ENCODE assay signal across 27 cellular contexts in the genomic region with DNA sequence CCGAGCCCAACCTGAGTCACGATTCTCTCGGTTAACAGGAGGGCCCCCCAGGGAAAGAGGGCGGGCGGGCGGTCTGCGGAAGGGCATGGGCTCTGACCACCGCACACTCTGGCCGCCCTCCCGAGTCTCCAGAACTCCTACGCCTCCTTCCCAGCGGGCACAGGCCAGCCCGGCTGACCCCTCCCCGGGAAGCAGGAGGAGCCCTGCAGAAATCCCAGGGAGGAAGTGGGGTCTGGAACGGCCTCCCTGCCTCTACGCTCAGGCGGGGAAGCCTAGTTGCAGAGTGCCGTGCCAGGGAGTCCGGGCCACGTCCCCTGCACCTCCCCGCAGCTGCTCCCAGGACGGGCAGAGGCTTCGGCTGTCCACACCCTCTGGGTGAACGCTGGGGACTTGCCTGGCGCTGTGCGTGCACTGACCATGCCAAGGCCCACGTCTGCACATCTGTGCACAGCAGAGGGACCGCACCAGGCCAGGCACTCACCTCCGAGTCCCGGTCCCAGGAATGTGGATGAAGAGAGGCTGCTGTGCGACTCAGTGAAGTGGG.
"Had no signal": no experiment of that assay in that cellular context is flagged by ENCODE, and none has a peak within 500 bp of the region (broad histone marks: within the 10 kb centered on the region; RNA-seq: fewer than 3 reads in every experiment).

No MANE protein-coding gene starts in this region.

- ATAC-seq: effector memory CD8-positive, alpha-beta T cell; left ventricle myocardium superior; natural killer cell treated with Interleukin-12 subunit alpha and Interleukin-12 subunit beta and Interleukin-15 and Interleukin-18, amount 100 ng/mL, for 72 hours; sciatic nerve had no signal

- H3K27ac ChIP-seq: lower lobe of right lung, parathyroid adenoma, thoracic aorta, tibial nerve, upper lobe of left lung had no signal

- H3K27ac Mint-ChIP-seq: effector memory CD8-positive, alpha-beta T cell; immature natural killer cell; memory B cell; mesothelial cell of epicardium; natural killer cell treated with Interleukin-12 subunit alpha and Interleukin-12 subunit beta and Interleukin-15 and Interleukin-18, amount 100 ng/mL, for 72 hours had no signal

- H3K36me3 Mint-ChIP-seq: natural killer cell treated with Interleukin-12 subunit alpha and Interleukin-12 subunit beta and Interleukin-15 and Interleukin-18, amount 100 ng/mL, for 72 hours had no signal

- H3K4me3 ChIP-seq: lower lobe of right lung, mucosa of descending colon, smooth muscle cell, thoracic aorta, tibial nerve, upper lobe of left lung had no signal

- H3K4me1 ChIP-seq: lower lobe of right lung, parathyroid adenoma, tibial nerve, upper lobe of left lung had no signal

- DNase-seq: cortex of kidney; effector memory CD8-positive, alpha-beta T cell; erythroblast; hypothalamus; immature natural killer cell; islet precursor cell; kidney glomerular epithelial cell; lower lobe of right lung; mucosa of descending colon; naive B cell; stimulated activated CD4-positive, alpha-beta T cell treated with anti-CD3 and anti-CD28 coated beads, Interleukin-12 subunit alpha, Interleukin-12 subunit beta, amount 100 ng/mL, for 4 hours; stimulated activated CD4-positive, alpha-beta T cell treated with anti-CD3 and anti-CD28 coated beads, Interleukin-1b, Interleukin-23, amount 100 ng/mL, for 48 hours; stimulated activated CD4-positive, alpha-beta T cell treated with anti-CD3 and anti-CD28 coated beads, Interleukin-4, amount 100 ng/mL, for 1 hour; stimulated activated CD8-positive, alpha-beta memory T cell treated with anti-CD3 and anti-CD28 coated beads, Interleukin-4, amount 100 ng/mL, for 48 hours; stimulated activated naive CD4-positive, alpha-beta T cell treated with Interleukin-2 at 50 U/mL for 16 hours had no signal

- H3K4me3 Mint-ChIP-seq: immature natural killer cell; memory B cell; mesothelial cell of epicardium; natural killer cell treated with Interleukin-12 subunit alpha and Interleukin-12 subunit beta and Interleukin-15 and Interleukin-18, amount 100 ng/mL, for 72 hours had no signal

- H3K27me3 ChIP-seq: tibial nerve, upper lobe of left lung had no signal

- H3K27me3 Mint-ChIP-seq: effector memory CD8-positive, alpha-beta T cell; memory B cell; naive B cell; natural killer cell treated with Interleukin-12 subunit alpha and Interleukin-12 subunit beta and Interleukin-15 and Interleukin-18, amount 100 ng/mL, for 72 hours; progenitor cell of endocrine pancreas had no signal

- H3K4me1 Mint-ChIP-seq: mesothelial cell of epicardium, neural crest cell had no signal

- H3K9me3 Mint-ChIP-seq: effector memory CD8-positive, alpha-beta T cell; immature natural killer cell; memory B cell; naive B cell; natural killer cell treated with Interleukin-12 subunit alpha and Interleukin-12 subunit beta and Interleukin-15 and Interleukin-18, amount 100 ng/mL, for 72 hours; neural crest cell had no signal

- H3K9me3 ChIP-seq: lower lobe of right lung, mucosa of descending colon, thoracic aorta, tibial nerve, upper lobe of left lung had no signal

- H3K9ac ChIP-seq: parathyroid adenoma had no signal

- H3K36me3 ChIP-seq: thoracic aorta had no signal
